9 cellular contexts compared by ENCODE assay signal in genomic region chr13:24053505-24054251, GRCh38.
A peak's percentile ranks its signal among the peaks of the same experiment; 100 is the strongest.
DNase-seq lines count a peak whose midpoint lies in the region; ATAC-seq and TF ChIP-seq lines count a peak whose summit lies in the region.
"Had no signal": no experiment of that assay in that cellular context is flagged by ENCODE, and none has a peak within 500 bp of the region (broad histone marks: within the 10 kb centered on the region; RNA-seq: fewer than 3 reads in every experiment).

No MANE protein-coding gene starts in this region.

- H3K27me3 ChIP-seq in BE2C (peaks cover 3% of the 10 kb centered on the region; the same call in 1 of the 2 replicates), stomach smooth muscle (ENCODE audit: control insufficient read depth in 1 of 2, insufficient read depth in 2 of 2, low read length in 2 of 2) (no peaks in the 10 kb centered on the region)

- H3K9me3 ChIP-seq in BE2C (no peaks in the 10 kb centered on the region), stomach smooth muscle (ENCODE audit: control insufficient read depth in 2 of 2, low read length in 2 of 2) (no peaks in the 10 kb centered on the region)

- H3K27ac ChIP-seq in stomach smooth muscle (ENCODE audit: low read length), result peak overlapping the region; percentile 11

- H3K9ac ChIP-seq in stomach smooth muscle (ENCODE audit: low read length in 2 of 2), result no peak overlapping the region

- ATAC-seq in GM18909 (IDR thresholded peaks at IDR 0.05; ENCODE audit: poor library complexity, unreplicated experiment), result peak; percentile 84
- ATAC-seq in HG03354 (IDR thresholded peaks at IDR 0.05; ENCODE audit: poor library complexity, severe bottlenecking, unreplicated experiment), result peak; percentile 91
- ATAC-seq in activated CD8-positive, alpha-beta memory T cell treated with anti-CD3 and anti-CD28 coated beads, Interleukin-2, amount 10 ng/mL, durations not matched to agents 7 days and 5 days, result peak; percentile 94
- ATAC-seq in natural killer cell, result peak; percentile 62 to 92 (median 85)

- H3K36me3 Mint-ChIP-seq in activated CD8-positive, alpha-beta memory T cell treated with anti-CD3 and anti-CD28 coated beads, Interleukin-2, amount 10 ng/mL, durations not matched to agents 7 days and 5 days, result no peaks in the 10 kb centered on the region
- H3K36me3 Mint-ChIP-seq in natural killer cell, result no peaks in the 10 kb centered on the region
- H3K36me3 Mint-ChIP-seq: IgD-negative memory B cell had no signal

- H3K27ac Mint-ChIP-seq in activated CD8-positive, alpha-beta memory T cell treated with anti-CD3 and anti-CD28 coated beads, Interleukin-2, amount 10 ng/mL, durations not matched to agents 7 days and 5 days, result no peak overlapping the region
- no peak overlapping the region for H3K27ac Mint-ChIP-seq in natural killer cell
- H3K27ac Mint-ChIP-seq: IgD-negative memory B cell had no signal

- peaks cover 20% of the 10 kb centered on the region for H3K27me3 Mint-ChIP-seq in activated CD8-positive, alpha-beta memory T cell treated with anti-CD3 and anti-CD28 coated beads, Interleukin-2, amount 10 ng/mL, durations not matched to agents 7 days and 5 days
- peaks cover 9 to 26% of the 10 kb centered on the region in 2 donors for H3K27me3 Mint-ChIP-seq in natural killer cell (ENCODE audit: low read depth in 2 of 2)

- TF ChIP-seq CTCF in BE2C (IDR thresholded peaks at IDR 0.05; ENCODE audit: low read depth, low read length) (peak; percentile 76), epithelial cell of proximal tubule (conservative IDR thresholded peaks at IDR 0.05; ENCODE audit: low read depth, low read length) (peak; percentile 94), natural killer cell (IDR thresholded peaks at IDR 0.05) (peak; percentile 61)

- DNase-seq in BE2C, result peak; percentile 42
- peak; percentile 95 for DNase-seq in NCI-H82 (lab: John Stamatoyannopoulos, UW)
- DNase-seq in activated CD8-positive, alpha-beta memory T cell treated with anti-CD3 and anti-CD28 coated beads, Interleukin-2, amount 10 ng/mL, durations not matched to agents 7 days and 5 days, result peak; percentile 80
- DNase-seq in epithelial cell of proximal tubule (ENCODE audit: low read depth), result no peak
- peak; percentile 26 for DNase-seq in natural killer cell

- CTCF ChIA-PET in activated CD8-positive, alpha-beta memory T cell treated with anti-CD3 and anti-CD28 coated beads, Interleukin-2, amount 10 ng/mL, durations not matched to agents 7 days and 5 days (lab: Charles Lee), result interaction anchor here (0.8 to 4.2 kb wide), 33 partner anchors 8 to 197 kb away, joined by 3 to 53 read pairs (median 5); partner anchors contain the start of gene SPATA13

- peaks cover 22% of the 10 kb centered on the region for H3K4me1 Mint-ChIP-seq in activated CD8-positive, alpha-beta memory T cell treated with anti-CD3 and anti-CD28 coated beads, Interleukin-2, amount 10 ng/mL, durations not matched to agents 7 days and 5 days
- H3K4me1 Mint-ChIP-seq in natural killer cell, result no peaks in the 10 kb centered on the region

- H3K9me3 Mint-ChIP-seq in activated CD8-positive, alpha-beta memory T cell treated with anti-CD3 and anti-CD28 coated beads, Interleukin-2, amount 10 ng/mL, durations not matched to agents 7 days and 5 days (ENCODE audit: low read depth), result no peaks in the 10 kb centered on the region
- no peaks in the 10 kb centered on the region for H3K9me3 Mint-ChIP-seq in natural killer cell
- H3K9me3 Mint-ChIP-seq: IgD-negative memory B cell had no signal

- intact Hi-C loops in natural killer cell (cut with micrococcal nuclease), result loop anchor here (1.0 kb wide), 1 partner anchor 167 kb away; no protein-coding TSS in a partner anchor

- H3K4me3 Mint-ChIP-seq in activated CD8-positive, alpha-beta memory T cell treated with anti-CD3 and anti-CD28 coated beads, Interleukin-2, amount 10 ng/mL, durations not matched to agents 7 days and 5 days, result no peak overlapping the region
- H3K4me3 Mint-ChIP-seq in natural killer cell, result no peak overlapping the region

- H3K4me3 ChIP-seq in BE2C (ENCODE audit: low read depth, low read length) (no peak overlapping the region), epithelial cell of proximal tubule (ENCODE audit: low read depth, low read length) (no peak overlapping the region), stomach smooth muscle (ENCODE audit: low read length in 2 of 2) (peak overlapping the region in 1 of 2 donors; percentile 17)

- H3K4me1 ChIP-seq in BE2C (no peaks in the 10 kb centered on the region), stomach smooth muscle (ENCODE audit: control insufficient read depth, insufficient read depth, low read length) (peaks cover 23% of the 10 kb centered on the region)

- H3K36me3 ChIP-seq in BE2C (no peaks in the 10 kb centered on the region), stomach smooth muscle (ENCODE audit: control insufficient read depth in 2 of 2, insufficient read depth in 2 of 2, low read length in 2 of 2) (no peaks in the 10 kb centered on the region)
